Comparison of ENCODE assay signal across 7 cellular contexts in the genomic region with DNA sequence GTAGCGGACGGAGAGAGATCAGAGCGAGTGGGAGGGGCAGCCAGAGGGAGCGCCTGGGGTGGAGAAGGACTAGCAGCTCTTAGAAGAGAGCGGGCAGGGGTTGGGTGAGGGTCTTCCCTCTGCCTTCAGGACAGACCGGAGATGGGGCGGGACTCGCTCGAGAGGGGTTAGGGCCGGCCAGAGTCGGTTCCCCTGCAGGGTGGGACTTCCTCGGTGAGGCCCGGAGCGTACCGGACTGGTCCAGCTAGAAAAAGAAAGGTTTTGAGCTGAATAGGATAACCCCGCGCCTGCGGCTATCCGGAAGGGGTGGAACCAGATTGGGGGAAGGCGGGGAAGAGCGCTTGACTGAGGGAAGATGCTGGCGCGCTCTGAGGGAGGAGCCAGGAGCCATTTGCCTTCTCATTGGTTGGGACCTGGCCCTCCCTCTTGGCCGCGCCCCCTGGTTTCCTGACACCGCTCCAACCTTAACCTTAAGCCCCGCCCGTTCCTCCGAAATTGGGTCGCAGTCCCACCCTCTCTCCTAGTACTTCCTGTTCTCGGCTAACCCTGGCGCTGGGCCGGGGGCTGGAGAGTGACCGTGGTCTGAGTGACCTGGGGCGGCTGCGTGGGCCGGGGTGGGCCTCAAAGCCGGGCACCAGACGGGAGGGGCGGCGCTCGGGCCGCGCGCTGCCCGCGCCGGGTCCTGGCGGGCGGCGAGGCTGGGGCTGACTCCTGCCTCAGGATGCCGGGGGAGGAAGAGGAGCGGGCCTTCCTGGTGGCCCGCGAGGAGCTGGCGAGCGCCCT. TPM values are rescaled to one million over a fixed set of nuclear protein-coding genes. Genes with fewer than 3 reads are reported as not detected.
DNase-seq lines count a peak whose midpoint lies in the region; ATAC-seq, FAIRE-seq and TF ChIP-seq lines count a peak whose summit lies in the region.

A gene (plus strand): TSS at position 521 of the 783 bp plus-strand sequence. CDS start 201 bp downstream, at position 722.

- H3K36me3 ChIP-seq in astrocyte (ENCODE audit: insufficient read depth, low read length) = peaks cover 31% of the 10 kb centered on the region

- H3K27me3 ChIP-seq in astrocyte (ENCODE audit: insufficient read depth, low read length) = no peaks in the 10 kb centered on the region

- no peaks in the 10 kb centered on the region for H3K9me3 Mint-ChIP-seq in astrocyte (ENCODE audit: unreplicated experiment)

- peak within 1 kb of the TSS; percentile 93 for H3K4me3 ChIP-seq in astrocyte (ENCODE audit: insufficient read depth, low read depth, low read length)

- H3K4me3 Mint-ChIP-seq in astrocyte (ENCODE audit: unreplicated experiment) = peak within 1 kb of the TSS; percentile 96

- H4K20me1 ChIP-seq in astrocyte (ENCODE audit: insufficient read depth, low read length) = peaks cover 36% of the 10 kb centered on the region

- peak; percentile 71 for TF ChIP-seq POLR2A in GM18505 (IDR thresholded peaks at IDR 0.05; ENCODE audit: borderline replicate concordance, extremely low read depth, insufficient read depth, insufficient read length)

- H3K9ac ChIP-seq in astrocyte (ENCODE audit: low read length) = peak within 1 kb of the TSS; percentile 87

- peaks cover 3% of the 10 kb centered on the region for H3K36me3 Mint-ChIP-seq in astrocyte (ENCODE audit: low read depth, unreplicated experiment)

- no peaks in the 10 kb centered on the region for H3K27me3 Mint-ChIP-seq in astrocyte (ENCODE audit: low read depth, unreplicated experiment)

- H3K79me2 ChIP-seq in astrocyte (ENCODE audit: insufficient read depth, low read length) = peaks cover 55% of the 10 kb centered on the region

- peak within 1 kb of the TSS; percentile 79 for H2AFZ ChIP-seq in astrocyte (ENCODE audit: low read depth, low read length)

- no peaks in the 10 kb centered on the region for H3K9me3 ChIP-seq in astrocyte (ENCODE audit: insufficient read depth, low read depth, low read length)

- DNase-seq in NCI-H2029 (lab: John Stamatoyannopoulos, UW) (peak; percentile 98), T-helper 22 cell (ENCODE audit: low read depth) (peak; percentile 97), astrocyte (ENCODE audit: low read depth) (peak; percentile 95), hepatic stellate cell (ENCODE audit: low spot score) (peak; percentile 97), retina (peak; percentile 97)

- peak within 1 kb of the TSS; percentile 96 for H3K4me2 ChIP-seq in astrocyte (ENCODE audit: low read length)

- peaks cover 27% of the 10 kb centered on the region for H3K4me1 Mint-ChIP-seq in astrocyte (ENCODE audit: low read depth, unreplicated experiment)

- TF ChIP-seq CTCF in astrocyte (IDR thresholded peaks at IDR 0.05; ENCODE audit: insufficient read depth, low read depth, low read length) = no peak

- H3K27ac ChIP-seq in astrocyte (ENCODE audit: low read depth, low read length) = peak within 1 kb of the TSS; percentile 83

- peaks cover 25% of the 10 kb centered on the region for H3K4me1 ChIP-seq in astrocyte (ENCODE audit: insufficient read depth, low read length)

- H3K27ac Mint-ChIP-seq in astrocyte (ENCODE audit: unreplicated experiment) = peak within 1 kb of the TSS; percentile 88

- ATAC-seq in GM18505 (IDR thresholded peaks at IDR 0.05; ENCODE audit: unreplicated experiment) = peak; percentile 75
- ATAC-seq in HG02973 (IDR thresholded peaks at IDR 0.05; ENCODE audit: unreplicated experiment) = peak; percentile 77

- FAIRE-seq in astrocyte (lab: Jason Lieb, UNC) = no peak

RNA-seq across cellular contexts. Expression of the gene that starts here (rescaled TPM):
- 59.0 and 69.8 TPM in 2 replicates for total RNA-seq in astrocyte

Comparison
In these comparisons a context has a peak if more than half of its experiments do, and no peak if none do; other contexts are left out.
1. Peak in every context shown above with its lines: DNase-seq, ATAC-seq, H3K4me3 ChIP-seq and H3K27ac ChIP-seq.